20 cellular contexts compared by ENCODE assay signal in the genomic region with DNA sequence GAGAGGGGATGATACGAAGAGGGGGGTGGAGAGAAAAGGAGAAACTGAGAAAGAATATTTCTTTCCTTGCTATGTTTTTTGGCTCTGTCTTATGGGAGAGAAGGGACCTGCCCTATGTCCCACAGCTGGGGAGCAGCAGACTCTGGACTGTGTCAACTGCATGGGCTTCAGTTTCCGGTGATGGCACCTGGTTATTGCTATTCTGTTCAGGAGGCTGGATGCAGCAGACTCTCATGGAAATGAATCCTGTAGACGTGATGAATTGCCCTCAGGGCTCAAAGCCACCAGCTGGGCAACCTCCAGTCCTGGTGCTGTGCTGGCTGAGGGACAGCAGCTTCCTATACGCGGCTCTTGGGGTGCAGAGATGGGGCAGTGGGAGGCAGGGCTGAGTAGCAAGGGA.
DNase-seq lines count a peak whose midpoint lies in the region; ATAC-seq, FAIRE-seq and TF ChIP-seq lines count a peak whose summit lies in the region.
"Had no signal": no experiment of that assay in that cellular context is flagged by ENCODE, and none has a peak within 500 bp of the region (broad histone marks: within the 10 kb centered on the region; RNA-seq: fewer than 3 reads in every experiment).

No MANE protein-coding gene starts in this region.

- H3K4me1 ChIP-seq in HepG2 (ENCODE audit: insufficient read depth, low read length) = no peaks in the 10 kb centered on the region
- H3K4me1 ChIP-seq in right lobe of liver = no peaks in the 10 kb centered on the region
- H3K4me1 ChIP-seq in neural progenitor cell = no peaks in the 10 kb centered on the region
- H3K4me1 ChIP-seq: BLaER1 treated with 17β-estradiol and CSF1 and Interleukin-3, amounts not matched to agents 10 nM and 100 nM; Caco-2 had no signal

- WGBS in HepG2 (ENCODE audit: low lambda C conversion rate) = 17% methylated on average over 5 of the region's 5 CpGs
- WGBS in right lobe of liver (ENCODE audit: insufficient coverage, low coverage, low lambda C conversion rate, missing lambda C conversion rate) = 45% methylated on average over 2 of the region's 5 CpGs

- H3K4me2 ChIP-seq in HepG2 (ENCODE audit: low read depth, low read length) (no peak overlapping the region), neural progenitor cell (no peak overlapping the region)
- H3K4me2 ChIP-seq: BLaER1 treated with 17β-estradiol and CSF1 and Interleukin-3, amounts not matched to agents 10 nM and 100 nM; GM23338 had no signal

- H4K20me1 ChIP-seq in HepG2 (ENCODE audit: insufficient read depth, low read length) (no peaks in the 10 kb centered on the region; the same call in 1 of the 2 replicates), neural progenitor cell (ENCODE audit: low read depth) (no peaks in the 10 kb centered on the region)
- H4K20me1 ChIP-seq: BLaER1 treated with 17β-estradiol and CSF1 and Interleukin-3, amounts not matched to agents 10 nM and 100 nM had no signal

- TF ChIP-seq POLR2A in HepG2 (IDR thresholded peaks at IDR 0.05; ENCODE audit: insufficient read depth in 1 of 2, low read depth in 2 of 2, low read length in 2 of 2) = no peak
- no peak for TF ChIP-seq POLR2A in right lobe of liver (IDR thresholded peaks at IDR 0.05)

- peaks cover 9% of the 10 kb centered on the region for H3K4me1 Mint-ChIP-seq in neural progenitor cell
- H3K4me1 Mint-ChIP-seq: B cell; CD8-positive, alpha-beta memory T cell; GM23338 had no signal

- H2AFZ ChIP-seq in HepG2 (ENCODE audit: low read length) = no peak overlapping the region
- no peak overlapping the region for H2AFZ ChIP-seq in neural progenitor cell (replicated peaks)
- H2AFZ ChIP-seq: GM23338 had no signal

- H3K36me3 ChIP-seq in HepG2 (replicated peaks in 1 of 2; ENCODE audit: control insufficient read depth in 1 of 2, insufficient read depth in 2 of 2, low read length in 2 of 2) = no peaks in the 10 kb centered on the region
- H3K36me3 ChIP-seq in right lobe of liver = no peaks in the 10 kb centered on the region
- H3K36me3 ChIP-seq in neural progenitor cell = no peaks in the 10 kb centered on the region
- H3K36me3 ChIP-seq: BLaER1 treated with 17β-estradiol and CSF1 and Interleukin-3, amounts not matched to agents 10 nM and 100 nM had no signal

- FAIRE-seq in HepG2 (lab: Jason Lieb, UNC) = no peak
- FAIRE-seq: D721Med, GM12892, GM18507, H54 had no signal

- BruUV-seq in HepG2 (replicated peaks; lab: Mats Ljungman, UMichigan) = no TSS peak

- CTCF ChIA-PET in HepG2 (lab: Yijun Ruan, JAX; ENCODE audit: low intra/inter-chr PET ratio, low total read pairs) = no interaction called here

- POLR2A ChIA-PET in HepG2 (lab: Yijun Ruan, JAX) = no interaction called here

- H3K27ac Mint-ChIP-seq in neural progenitor cell = peak overlapping the region; percentile 5
- H3K27ac Mint-ChIP-seq: B cell; CD8-positive, alpha-beta memory T cell; GM23338; HFFc6 had no signal

- no peak overlapping the region for H3K27ac ChIP-seq in HepG2 (ENCODE audit: extremely low read length, insufficient read depth, low read length)
- H3K27ac ChIP-seq in right lobe of liver = no peak overlapping the region
- H3K27ac ChIP-seq in neural progenitor cell = no peak overlapping the region
- H3K27ac ChIP-seq: BLaER1 treated with 17β-estradiol and CSF1 and Interleukin-3, amounts not matched to agents 10 nM and 100 nM; HL-60 had no signal

- intact Hi-C loops in HepG2 (cut with micrococcal nuclease; ENCODE audit: unreplicated experiment) = no loop called here
- intact Hi-C loops in right lobe of liver (cut with DNase I) = no loop called here

- H3K36me3 Mint-ChIP-seq in neural progenitor cell = no peaks in the 10 kb centered on the region
- H3K36me3 Mint-ChIP-seq: CD8-positive, alpha-beta memory T cell had no signal

- DNase-seq in HepG2 (ENCODE audit: low spot score) (no peak), right lobe of liver (no peak), NCI-H69 (lab: John Stamatoyannopoulos, UW) (peak; percentile 36), neural progenitor cell (ENCODE audit: low spot score) (no peak), anterior cingulate cortex (lab: John Stamatoyannopoulos, UW) (no peak), NCI-H526 (lab: John Stamatoyannopoulos, UW) (no peak)
- DNase-seq: Caco-2; CD8-positive, alpha-beta memory T cell; GDM1; HCEC 1CT; HFFc6; IMR-90 had no signal

- TF ChIP-seq CTCF in HepG2 (CRISPR knock-in tag; IDR thresholded peaks at IDR 0.05) = no peak
- TF ChIP-seq CTCF in right lobe of liver (IDR thresholded peaks at IDR 0.05) = no peak
- no peak for TF ChIP-seq CTCF in neural progenitor cell (IDR thresholded peaks at IDR 0.05)

- no peak for TF ChIP-seq RAD21 in HepG2 (CRISPR knock-in tag; IDR thresholded peaks at IDR 0.05)

- peaks cover 15% of the 10 kb centered on the region for H3K27me3 Mint-ChIP-seq in neural progenitor cell (ENCODE audit: insufficient read depth, low read depth)

- H3K27me3 ChIP-seq in HepG2 (ENCODE audit: control insufficient read depth in 1 of 2, insufficient read depth in 2 of 2, low read length in 2 of 2) (peaks cover 6 to 43% of the 10 kb centered on the region in 2 experiments; a peak in 3 of 5 replicates), right lobe of liver (no peaks in the 10 kb centered on the region), neural progenitor cell (no peaks in the 10 kb centered on the region)
- H3K27me3 ChIP-seq: BLaER1 treated with 17β-estradiol and CSF1 and Interleukin-3, amounts not matched to agents 10 nM and 100 nM had no signal

- in situ Hi-C loops in HepG2 (cut with HindIII; ENCODE audit: extremely low pct_ligation_motif_present, low pct_unique_long_range_greater_than_20kb) = no loop called here

- TF ChIP-seq EP300 in HepG2 (IDR thresholded peaks at IDR 0.05; ENCODE audit: low read depth in 2 of 2, low read length in 2 of 2) = no peak
- no peak for TF ChIP-seq EP300 in HepG2 (CRISPR knock-in tag; IDR thresholded peaks at IDR 0.05; ENCODE audit: borderline replicate concordance)

- H3K4me3 Mint-ChIP-seq in neural progenitor cell = no peak overlapping the region
- H3K4me3 Mint-ChIP-seq: B cell; CD8-positive, alpha-beta memory T cell; GM23338; HFFc6 had no signal

- H3K9me3 Mint-ChIP-seq in neural progenitor cell = no peaks in the 10 kb centered on the region
- H3K9me3 Mint-ChIP-seq: CD8-positive, alpha-beta memory T cell; GM23338; HFFc6 had no signal

- H3F3A ChIP-seq in neural progenitor cell (ENCODE audit: low read depth) = no peaks in the 10 kb centered on the region

- H3K4me3 ChIP-seq in HepG2 (replicated peaks in 1 of 3; ENCODE audit: insufficient read depth in 1 of 3, low read depth in 2 of 3, low read length in 3 of 3) = no peak overlapping the region
- no peak overlapping the region for H3K4me3 ChIP-seq in right lobe of liver
- no peak overlapping the region for H3K4me3 ChIP-seq in neural progenitor cell
- H3K4me3 ChIP-seq: BLaER1 treated with 17β-estradiol and CSF1 and Interleukin-3, amounts not matched to agents 10 nM and 100 nM; GM23338 had no signal

- H3K9me3 ChIP-seq in HepG2 (ENCODE audit: low read length) (no peaks in the 10 kb centered on the region), right lobe of liver (no peaks in the 10 kb centered on the region), neural progenitor cell (ENCODE audit: low read depth) (no peaks in the 10 kb centered on the region)
- H3K9me3 ChIP-seq: BLaER1 treated with 17β-estradiol and CSF1 and Interleukin-3, amounts not matched to agents 10 nM and 100 nM; Caco-2 had no signal

- H3K9ac ChIP-seq in HepG2 (ENCODE audit: insufficient read depth, low read depth, low read length) (no peak overlapping the region), neural progenitor cell (no peak overlapping the region)
- H3K9ac ChIP-seq: BLaER1 treated with 17β-estradiol and CSF1 and Interleukin-3, amounts not matched to agents 10 nM and 100 nM had no signal

- ATAC-seq in HepG2 (peak; percentile 58), right lobe of liver (no peak)
- ATAC-seq: GM23338 had no signal

- H3K79me2 ChIP-seq in HepG2 (ENCODE audit: insufficient read depth, low read length) (no peaks in the 10 kb centered on the region), neural progenitor cell (ENCODE audit: low read depth) (no peaks in the 10 kb centered on the region)

TF ChIP-seq in HepG2, 621 proteins besides CTCF, POLR2A, EP300 and RAD21 (continues in another document):
- TF ChIP-seq FOXK1 (CRISPR knock-in tag; IDR thresholded peaks at IDR 0.05; ENCODE audit: borderline replicate concordance, low read depth) = no peak
- TF ChIP-seq, protein P1, sequence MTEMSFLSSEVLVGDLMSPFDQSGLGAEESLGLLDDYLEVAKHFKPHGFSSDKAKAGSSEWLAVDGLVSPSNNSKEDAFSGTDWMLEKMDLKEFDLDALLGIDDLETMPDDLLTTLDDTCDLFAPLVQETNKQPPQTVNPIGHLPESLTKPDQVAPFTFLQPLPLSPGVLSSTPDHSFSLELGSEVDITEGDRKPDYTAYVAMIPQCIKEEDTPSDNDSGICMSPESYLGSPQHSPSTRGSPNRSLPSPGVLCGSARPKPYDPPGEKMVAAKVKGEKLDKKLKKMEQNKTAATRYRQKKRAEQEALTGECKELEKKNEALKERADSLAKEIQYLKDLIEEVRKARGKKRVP (CRISPR knock-in tag; IDR thresholded peaks at IDR 0.05) = no peak
- no peak for TF ChIP-seq ADNP (CRISPR knock-in tag; IDR thresholded peaks at IDR 0.05)
- TF ChIP-seq, protein P2, sequence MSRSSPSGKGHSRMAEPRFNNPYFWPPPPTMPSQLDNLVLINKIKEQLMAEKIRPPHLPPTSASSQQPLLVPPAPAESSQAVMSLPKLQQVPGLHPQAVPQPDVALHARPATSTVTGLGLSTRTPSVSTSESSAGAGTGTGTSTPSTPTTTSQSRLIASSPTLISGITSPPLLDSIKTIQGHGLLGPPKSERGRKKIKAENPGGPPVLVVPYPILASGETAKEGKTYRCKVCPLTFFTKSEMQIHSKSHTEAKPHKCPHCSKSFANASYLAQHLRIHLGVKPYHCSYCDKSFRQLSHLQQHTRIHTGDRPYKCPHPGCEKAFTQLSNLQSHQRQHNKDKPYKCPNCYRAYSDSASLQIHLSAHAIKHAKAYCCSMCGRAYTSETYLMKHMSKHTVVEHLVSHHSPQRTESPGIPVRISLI (CRISPR knock-in tag; IDR thresholded peaks at IDR 0.05; ENCODE audit: borderline replicate concordance) = no peak
- no peak for TF ChIP-seq ZNF83 (CRISPR knock-in tag; IDR thresholded peaks at IDR 0.05; ENCODE audit: borderline replicate concordance)
- no peak for TF ChIP-seq SRF (IDR thresholded peaks at IDR 0.05; ENCODE audit: low read depth, low read length)
- TF ChIP-seq ZNF232 (CRISPR knock-in tag; IDR thresholded peaks at IDR 0.05; ENCODE audit: borderline replicate concordance) = no peak
- TF ChIP-seq ZFX (CRISPR knock-in tag; IDR thresholded peaks at IDR 0.05; ENCODE audit: low read depth) = no peak
- TF ChIP-seq, protein P3, sequence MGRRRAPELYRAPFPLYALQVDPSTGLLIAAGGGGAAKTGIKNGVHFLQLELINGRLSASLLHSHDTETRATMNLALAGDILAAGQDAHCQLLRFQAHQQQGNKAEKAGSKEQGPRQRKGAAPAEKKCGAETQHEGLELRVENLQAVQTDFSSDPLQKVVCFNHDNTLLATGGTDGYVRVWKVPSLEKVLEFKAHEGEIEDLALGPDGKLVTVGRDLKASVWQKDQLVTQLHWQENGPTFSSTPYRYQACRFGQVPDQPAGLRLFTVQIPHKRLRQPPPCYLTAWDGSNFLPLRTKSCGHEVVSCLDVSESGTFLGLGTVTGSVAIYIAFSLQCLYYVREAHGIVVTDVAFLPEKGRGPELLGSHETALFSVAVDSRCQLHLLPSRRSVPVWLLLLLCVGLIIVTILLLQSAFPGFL (CRISPR knock-in tag; IDR thresholded peaks at IDR 0.05) = no peak
